1 cellular context compared by ENCODE assay signal in genomic region chr16:1082266-1082951, GRCh38.
TF ChIP-seq lines count a peak whose summit lies in the region.

No MANE protein-coding gene starts in this region.

TF ChIP-seq in HepG2, 621 proteins besides CTCF, POLR2A, EP300 and RAD21 (continued from another document and continues in another):
- TF ChIP-seq ZNF296 (CRISPR knock-in tag; conservative IDR thresholded peaks at IDR 0.05), result peak; percentile 85; the same call in 1 of the 2 replicates
- no peak for TF ChIP-seq ZNF513 (CRISPR knock-in tag; conservative IDR thresholded peaks at IDR 0.05)
- TF ChIP-seq ZC3H4 (CRISPR knock-in tag; IDR thresholded peaks at IDR 0.05; ENCODE audit: borderline replicate concordance), result peak; percentile 77
- no peak for TF ChIP-seq MBNL3 (CRISPR knock-in tag; conservative IDR thresholded peaks at IDR 0.05)
- TF ChIP-seq NCOA1 (CRISPR knock-in tag; IDR thresholded peaks at IDR 0.05), result peak; percentile 39; the same call in 1 of the 2 replicates
- peak; percentile 94 for TF ChIP-seq FOXC1 (CRISPR knock-in tag; IDR thresholded peaks at IDR 0.05; ENCODE audit: borderline replicate concordance)
- peak; percentile 76; the same call in 1 of the 2 replicates for TF ChIP-seq ZBTB43 (CRISPR knock-in tag; conservative IDR thresholded peaks at IDR 0.05)
- TF ChIP-seq BCL3 (CRISPR knock-in tag; IDR thresholded peaks at IDR 0.05), result peak; percentile 95
- no peak for TF ChIP-seq JARID2 (CRISPR knock-in tag; IDR thresholded peaks at IDR 0.05; ENCODE audit: insufficient replicate concordance)
- TF ChIP-seq RFXANK (CRISPR knock-in tag; IDR thresholded peaks at IDR 0.05), result no peak
- TF ChIP-seq ZBTB33 (CRISPR knock-in tag; IDR thresholded peaks at IDR 0.05), result peak; percentile 78
- peak; percentile 52; the same call in 1 of the 2 replicates for TF ChIP-seq NR1H2 (CRISPR knock-in tag; IDR thresholded peaks at IDR 0.05; ENCODE audit: borderline replicate concordance, low read depth)
- peak; percentile 84; the same call in 1 of the 2 replicates for TF ChIP-seq ELK4 (CRISPR knock-in tag; IDR thresholded peaks at IDR 0.05; ENCODE audit: borderline replicate concordance)
- no peak for TF ChIP-seq SIN3B (IDR thresholded peaks at IDR 0.05; ENCODE audit: low read length)
- TF ChIP-seq, protein P1, sequence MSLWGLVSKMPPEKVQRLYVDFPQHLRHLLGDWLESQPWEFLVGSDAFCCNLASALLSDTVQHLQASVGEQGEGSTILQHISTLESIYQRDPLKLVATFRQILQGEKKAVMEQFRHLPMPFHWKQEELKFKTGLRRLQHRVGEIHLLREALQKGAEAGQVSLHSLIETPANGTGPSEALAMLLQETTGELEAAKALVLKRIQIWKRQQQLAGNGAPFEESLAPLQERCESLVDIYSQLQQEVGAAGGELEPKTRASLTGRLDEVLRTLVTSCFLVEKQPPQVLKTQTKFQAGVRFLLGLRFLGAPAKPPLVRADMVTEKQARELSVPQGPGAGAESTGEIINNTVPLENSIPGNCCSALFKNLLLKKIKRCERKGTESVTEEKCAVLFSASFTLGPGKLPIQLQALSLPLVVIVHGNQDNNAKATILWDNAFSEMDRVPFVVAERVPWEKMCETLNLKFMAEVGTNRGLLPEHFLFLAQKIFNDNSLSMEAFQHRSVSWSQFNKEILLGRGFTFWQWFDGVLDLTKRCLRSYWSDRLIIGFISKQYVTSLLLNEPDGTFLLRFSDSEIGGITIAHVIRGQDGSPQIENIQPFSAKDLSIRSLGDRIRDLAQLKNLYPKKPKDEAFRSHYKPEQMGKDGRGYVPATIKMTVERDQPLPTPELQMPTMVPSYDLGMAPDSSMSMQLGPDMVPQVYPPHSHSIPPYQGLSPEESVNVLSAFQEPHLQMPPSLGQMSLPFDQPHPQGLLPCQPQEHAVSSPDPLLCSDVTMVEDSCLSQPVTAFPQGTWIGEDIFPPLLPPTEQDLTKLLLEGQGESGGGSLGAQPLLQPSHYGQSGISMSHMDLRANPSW (CRISPR knock-in tag; IDR thresholded peaks at IDR 0.05; ENCODE audit: borderline replicate concordance), result no peak; the same call in 1 of the 2 replicates
- TF ChIP-seq, protein P2, sequence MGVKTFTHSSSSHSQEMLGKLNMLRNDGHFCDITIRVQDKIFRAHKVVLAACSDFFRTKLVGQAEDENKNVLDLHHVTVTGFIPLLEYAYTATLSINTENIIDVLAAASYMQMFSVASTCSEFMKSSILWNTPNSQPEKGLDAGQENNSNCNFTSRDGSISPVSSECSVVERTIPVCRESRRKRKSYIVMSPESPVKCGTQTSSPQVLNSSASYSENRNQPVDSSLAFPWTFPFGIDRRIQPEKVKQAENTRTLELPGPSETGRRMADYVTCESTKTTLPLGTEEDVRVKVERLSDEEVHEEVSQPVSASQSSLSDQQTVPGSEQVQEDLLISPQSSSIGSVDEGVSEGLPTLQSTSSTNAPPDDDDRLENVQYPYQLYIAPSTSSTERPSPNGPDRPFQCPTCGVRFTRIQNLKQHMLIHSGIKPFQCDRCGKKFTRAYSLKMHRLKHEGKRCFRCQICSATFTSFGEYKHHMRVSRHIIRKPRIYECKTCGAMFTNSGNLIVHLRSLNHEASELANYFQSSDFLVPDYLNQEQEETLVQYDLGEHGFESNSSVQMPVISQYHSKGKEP (CRISPR knock-in tag; IDR thresholded peaks at IDR 0.05), result peak; percentile 75; the same call in 1 of the 2 replicates
- TF ChIP-seq ETS1 (CRISPR knock-in tag; IDR thresholded peaks at IDR 0.05), result no peak
- TF ChIP-seq ZHX2 (IDR thresholded peaks at IDR 0.05; ENCODE audit: low read depth), result no peak; the same call in 1 of the 2 replicates
- TF ChIP-seq ZHX2 (CRISPR knock-in tag; IDR thresholded peaks at IDR 0.05; ENCODE audit: borderline replicate concordance), result no peak
- TF ChIP-seq MLXIP (CRISPR knock-in tag; IDR thresholded peaks at IDR 0.05; ENCODE audit: borderline replicate concordance), result peak; percentile 87; the same call in 1 of the 2 replicates
- peak; percentile 68 for TF ChIP-seq HOXD1 (CRISPR knock-in tag; IDR thresholded peaks at IDR 0.05)
- TF ChIP-seq POGZ (CRISPR knock-in tag; IDR thresholded peaks at IDR 0.05), result peak; percentile 71
- TF ChIP-seq ZBTB25 (CRISPR knock-in tag; IDR thresholded peaks at IDR 0.05), result peak; percentile 85
- TF ChIP-seq ZNF10 (CRISPR knock-in tag; IDR thresholded peaks at IDR 0.05; ENCODE audit: borderline replicate concordance, low read depth), result no peak
- TF ChIP-seq ZFP62 (CRISPR knock-in tag; IDR thresholded peaks at IDR 0.05), result no peak
- TF ChIP-seq ASH2L (IDR thresholded peaks at IDR 0.05; ENCODE audit: insufficient read length, low read depth, low read length), result no peak
- peak; percentile 98 for TF ChIP-seq ZNF788 (CRISPR knock-in tag; IDR thresholded peaks at IDR 0.05; ENCODE audit: borderline replicate concordance)
- no peak; the same call in 1 of the 2 replicates for TF ChIP-seq ZNF556 (CRISPR knock-in tag; IDR thresholded peaks at IDR 0.05; ENCODE audit: borderline replicate concordance)
- TF ChIP-seq CHCHD3 (CRISPR knock-in tag; IDR thresholded peaks at IDR 0.05), result no peak; the same call in 1 of the 2 replicates
